8 cellular contexts compared by ENCODE assay signal in the genomic region with DNA sequence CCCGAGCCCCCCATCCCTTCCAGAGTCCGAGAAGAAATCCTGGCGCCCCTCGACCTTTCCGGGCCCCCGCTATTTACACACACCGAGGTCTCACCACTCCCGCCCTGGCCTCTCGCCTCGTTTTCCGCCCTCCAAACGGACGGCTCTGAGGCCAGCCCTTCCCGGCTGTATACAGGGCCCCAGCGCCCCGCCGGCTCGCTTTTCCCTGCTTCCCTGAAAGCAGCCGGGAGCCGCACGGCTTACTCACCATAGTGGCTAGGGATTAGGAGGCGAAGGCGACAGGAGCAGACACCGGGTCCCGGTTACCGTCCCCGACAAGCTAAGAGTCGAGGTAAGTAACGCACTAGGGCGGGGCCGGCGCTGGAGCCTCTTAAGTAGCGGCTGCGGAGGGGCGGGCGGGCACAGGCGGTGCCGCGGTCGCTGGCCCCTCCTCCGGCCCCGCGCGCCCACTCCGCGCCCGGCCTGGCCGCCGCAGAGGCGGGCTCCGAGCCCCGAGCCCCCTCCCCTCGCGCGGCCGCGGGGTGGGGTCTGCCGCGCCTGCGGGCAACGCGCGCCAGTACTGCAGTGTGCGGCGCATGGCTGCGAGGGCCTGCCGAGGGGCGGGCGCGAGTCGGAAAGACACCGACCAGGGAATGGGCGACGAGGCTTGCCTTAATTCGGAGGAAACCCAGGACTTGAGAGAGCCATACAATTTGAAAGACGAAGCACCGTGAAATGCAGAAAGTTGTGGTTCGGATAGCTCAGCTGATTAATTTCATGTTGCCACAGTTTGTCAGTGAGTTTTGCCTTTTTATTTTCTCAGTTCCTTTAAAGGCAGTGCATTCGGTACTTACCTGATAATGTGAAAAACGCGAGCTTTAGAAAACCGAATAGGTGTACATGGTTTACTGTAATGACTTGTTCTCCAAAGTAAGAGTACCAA. TPM values are rescaled to one million over a fixed set of nuclear protein-coding genes. Genes with fewer than 3 reads are reported as not detected.
DNase-seq lines count a peak whose midpoint lies in the region; FAIRE-seq and TF ChIP-seq lines count a peak whose summit lies in the region.

A gene (minus strand): TSS at position 345 of the 922 bp plus-strand sequence. CDS start 95 bp downstream, at position 250.

- H3K9ac ChIP-seq in SK-N-MC (ENCODE audit: insufficient read length): peak within 1 kb of the TSS; percentile 100
- H3K9ac ChIP-seq in neuronal stem cell (ENCODE audit: low read depth, low read length, poor library complexity): peak within 1 kb of the TSS; percentile 99

- peak within 1 kb of the TSS; percentile 100 for H3K18ac ChIP-seq in neuronal stem cell (ENCODE audit: low read length)

- peak within 1 kb of the TSS; percentile 63 for H2AFZ ChIP-seq in neuronal stem cell (ENCODE audit: low read length)

- H3K4ac ChIP-seq in neuronal stem cell (ENCODE audit: low read length): peak within 1 kb of the TSS; percentile 100

- peak within 1 kb of the TSS; percentile 100 for H2BK120ac ChIP-seq in neuronal stem cell (ENCODE audit: low read depth, low read length)

- no peak within 1 kb of the TSS for H2BK12ac ChIP-seq in neuronal stem cell (ENCODE audit: low read length)

- H4K8ac ChIP-seq in neuronal stem cell (ENCODE audit: low read depth, low read length): peak within 1 kb of the TSS; percentile 96

- peaks cover 8 to 10% of the 10 kb centered on the region in 2 donors for H3K4me1 ChIP-seq in neuronal stem cell (ENCODE audit: control insufficient read depth in 2 of 2, insufficient read depth in 1 of 2, low read depth in 1 of 2, low read length in 2 of 2)

- peaks cover 6% of the 10 kb centered on the region for H3K79me1 ChIP-seq in neuronal stem cell (ENCODE audit: low read depth, low read length)

- peak within 1 kb of the TSS; percentile 100 for H3K23ac ChIP-seq in neuronal stem cell (ENCODE audit: low read depth, low read length, poor library complexity)

- FAIRE-seq in frontal cortex (lab: Jason Lieb, UNC): no peak

- peak within 1 kb of the TSS; percentile 97 for H3K4me3 Mint-ChIP-seq in activated naive CD4-positive, alpha-beta T cell treated with anti-CD3 and anti-CD28 coated beads for 36 hours

- peak within 1 kb of the TSS; percentile 97 for H2BK5ac ChIP-seq in neuronal stem cell (ENCODE audit: low read length)

- CTCF ChIA-PET in HEK293T (lab: Yijun Ruan, JAX): interaction anchor here (0.5 to 2.2 kb wide), 9 partner anchors 11 to 211 kb away, joined by 3 to 7 read pairs (median 3); a partner anchor contains a TSS
- CTCF ChIA-PET in activated naive CD4-positive, alpha-beta T cell treated with anti-CD3 and anti-CD28 coated beads for 36 hours (lab: Charles Lee): interaction anchor here (0.7 to 3.0 kb wide), 19 partner anchors 9 to 210 kb away, joined by 3 to 19 read pairs (median 3); a partner anchor contains a TSS

- no peak for TF ChIP-seq CTCF in subcutaneous adipose tissue (IDR thresholded peaks at IDR 0.05; ENCODE audit: low read depth)

- H3K36me3 Mint-ChIP-seq in activated naive CD4-positive, alpha-beta T cell treated with anti-CD3 and anti-CD28 coated beads for 36 hours (ENCODE audit: low read depth): peaks cover 45% of the 10 kb centered on the region

- POLR2A ChIA-PET in HEK293T (lab: Yijun Ruan, JAX): interaction anchor here (0.6 to 4.7 kb wide), 74 partner anchors 10 to 610 kb away, joined by 3 to 112 read pairs (median 6); a partner anchor contains a TSS

- DNase-seq in GM03348 (ENCODE audit: low spot score) (peak; percentile 97), HEK293T (ENCODE audit: extremely low spot score) (peak; percentile 95), NAMALWA (ENCODE audit: low spot score) (peak; percentile 93), SK-N-MC (ENCODE audit: low read depth, low spot score) (no peak), frontal cortex (ENCODE audit: low spot score in 2 of 2) (peak; percentile 94 to 95), neuronal stem cell (ENCODE audit: low spot score) (peak; percentile 89)
- peak; percentile 89 for DNase-seq in activated naive CD4-positive, alpha-beta T cell treated with anti-CD3 and anti-CD28 coated beads for 36 hours

- H3K14ac ChIP-seq in neuronal stem cell (ENCODE audit: low read length): peak within 1 kb of the TSS; percentile 98

- H3K36me3 ChIP-seq in SK-N-MC (ENCODE audit: insufficient read depth, low read length) (peaks cover 40% of the 10 kb centered on the region), neuronal stem cell (replicated peaks in 1 of 2; ENCODE audit: control insufficient read depth in 2 of 2, insufficient read depth in 2 of 2, low read length in 2 of 2) (peaks cover 21 to 41% of the 10 kb centered on the region in 2 donors)

- H3K27ac ChIP-seq in SK-N-MC (peak within 1 kb of the TSS; percentile 99), neuronal stem cell (replicated peaks; ENCODE audit: low read length) (peak within 1 kb of the TSS; percentile 93)

- H3K4me2 ChIP-seq in neuronal stem cell (ENCODE audit: insufficient read depth, low read length, poor library complexity, severe bottlenecking): peak within 1 kb of the TSS; percentile 92

- H3K27ac Mint-ChIP-seq in activated naive CD4-positive, alpha-beta T cell treated with anti-CD3 and anti-CD28 coated beads for 36 hours: peak within 1 kb of the TSS; percentile 100

- H3K9me3 ChIP-seq in SK-N-MC (ENCODE audit: low read depth, low read length) (no peaks in the 10 kb centered on the region), neuronal stem cell (replicated peaks in 1 of 2; ENCODE audit: control insufficient read depth in 2 of 2, insufficient read depth in 1 of 2, low read depth in 1 of 2, low read length in 2 of 2) (peaks cover 0 to 3% of the 10 kb centered on the region in 2 donors)

- peak within 1 kb of the TSS; percentile 92 for H4K91ac ChIP-seq in neuronal stem cell (ENCODE audit: low read depth, low read length, poor library complexity)

- H3K4me3 ChIP-seq in SK-N-MC: peak within 1 kb of the TSS; percentile 94
- H3K4me3 ChIP-seq in neuronal stem cell (ENCODE audit: low read length in 2 of 2): peak within 1 kb of the TSS; percentile 83 to 99

- no peaks in the 10 kb centered on the region for H3K27me3 Mint-ChIP-seq in activated naive CD4-positive, alpha-beta T cell treated with anti-CD3 and anti-CD28 coated beads for 36 hours (ENCODE audit: low read depth)

- WGBS in neuronal stem cell (ENCODE audit: extremely low coverage in 2 of 2, insufficient read length in 2 of 2, insufficient replicate concordance in 1 of 2), 2 donors: no CpG with 5 or more reads among the region's 82 CpGs

- no peaks in the 10 kb centered on the region for H3K27me3 ChIP-seq in neuronal stem cell (ENCODE audit: control insufficient read depth in 3 of 3, insufficient read depth in 3 of 3, low read depth in 1 of 3, low read length in 3 of 3)

- peak within 1 kb of the TSS; percentile 97 for H2BK15ac ChIP-seq in neuronal stem cell (ENCODE audit: low read length)

- H3K9me3 Mint-ChIP-seq in activated naive CD4-positive, alpha-beta T cell treated with anti-CD3 and anti-CD28 coated beads for 36 hours: no peaks in the 10 kb centered on the region

- peaks cover 43% of the 10 kb centered on the region for H3K4me1 Mint-ChIP-seq in activated naive CD4-positive, alpha-beta T cell treated with anti-CD3 and anti-CD28 coated beads for 36 hours (ENCODE audit: low read depth)

- intact Hi-C loops in activated naive CD4-positive, alpha-beta T cell treated with anti-CD3 and anti-CD28 coated beads for 36 hours (cut with micrococcal nuclease): loop anchor here (1.0 to 10.0 kb wide), 4 partner anchors 58 to 1024 kb away; a partner anchor contains a TSS

- H2AK5ac ChIP-seq in neuronal stem cell (ENCODE audit: low read depth, low read length): peak within 1 kb of the TSS; percentile 30

TF ChIP-seq in HEK293T, 16 proteins besides CTCF, POLR2A, EP300 and RAD21:
- no peak for TF ChIP-seq ZNF384 (IDR thresholded peaks at IDR 0.05)
- no peak for TF ChIP-seq NFRKB (IDR thresholded peaks at IDR 0.05)
- no peak for TF ChIP-seq HDGF (IDR thresholded peaks at IDR 0.05; ENCODE audit: borderline replicate concordance)
- TF ChIP-seq BHLHE40 (IDR thresholded peaks at IDR 0.05; ENCODE audit: borderline replicate concordance): no peak
- no peak; the same call in 1 of the 2 replicates for TF ChIP-seq ARNT (IDR thresholded peaks at IDR 0.05)
- peak; percentile 41; the same call in 1 of the 2 replicates for TF ChIP-seq FOXM1 (IDR thresholded peaks at IDR 0.05; ENCODE audit: borderline replicate concordance)
- no peak for TF ChIP-seq SP1 (IDR thresholded peaks at IDR 0.05)
- TF ChIP-seq FOXA1 (IDR thresholded peaks at IDR 0.05): no peak
- peak; percentile 46 for TF ChIP-seq L3MBTL2 (conservative IDR thresholded peaks at IDR 0.05)
- TF ChIP-seq CTBP1 (IDR thresholded peaks at IDR 0.05; ENCODE audit: borderline replicate concordance): no peak
- no peak for TF ChIP-seq FOXK2 (IDR thresholded peaks at IDR 0.05)
- TF ChIP-seq TARDBP (IDR thresholded peaks at IDR 0.05): no peak
- no peak for TF ChIP-seq LEF1 (IDR thresholded peaks at IDR 0.05; ENCODE audit: borderline replicate concordance)
- TF ChIP-seq, protein P1, sequence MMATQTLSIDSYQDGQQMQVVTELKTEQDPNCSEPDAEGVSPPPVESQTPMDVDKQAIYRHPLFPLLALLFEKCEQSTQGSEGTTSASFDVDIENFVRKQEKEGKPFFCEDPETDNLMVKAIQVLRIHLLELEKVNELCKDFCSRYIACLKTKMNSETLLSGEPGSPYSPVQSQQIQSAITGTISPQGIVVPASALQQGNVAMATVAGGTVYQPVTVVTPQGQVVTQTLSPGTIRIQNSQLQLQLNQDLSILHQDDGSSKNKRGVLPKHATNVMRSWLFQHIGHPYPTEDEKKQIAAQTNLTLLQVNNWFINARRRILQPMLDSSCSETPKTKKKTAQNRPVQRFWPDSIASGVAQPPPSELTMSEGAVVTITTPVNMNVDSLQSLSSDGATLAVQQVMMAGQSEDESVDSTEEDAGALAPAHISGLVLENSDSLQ (IDR thresholded peaks at IDR 0.05): no peak
- no peak for TF ChIP-seq SUZ12 (IDR thresholded peaks at IDR 0.05)
- TF ChIP-seq ELF4 (IDR thresholded peaks at IDR 0.05): peak; percentile 84

RNA-seq across cellular contexts. Expression of the gene that starts here (rescaled TPM):
- total RNA-seq in activated naive CD4-positive, alpha-beta T cell treated with anti-CD3 and anti-CD28 coated beads for 36 hours: 1,000 to 10,000 TPM; 2,826 to 2,914 TPM
- 1,528 TPM for total RNA-seq in frontal cortex
- polyA plus RNA-seq in neuronal stem cell (2013, experiment 1 of 2): 3,086 TPM
- 3,054 TPM for polyA plus RNA-seq in neuronal stem cell (2013, experiment 2 of 2)
- 100 to 1,000 TPM; 246 to 719 (median 447) TPM for total RNA-seq in subcutaneous adipose tissue
